ENCODE assay signal across 1 cellular context in the genomic region with DNA sequence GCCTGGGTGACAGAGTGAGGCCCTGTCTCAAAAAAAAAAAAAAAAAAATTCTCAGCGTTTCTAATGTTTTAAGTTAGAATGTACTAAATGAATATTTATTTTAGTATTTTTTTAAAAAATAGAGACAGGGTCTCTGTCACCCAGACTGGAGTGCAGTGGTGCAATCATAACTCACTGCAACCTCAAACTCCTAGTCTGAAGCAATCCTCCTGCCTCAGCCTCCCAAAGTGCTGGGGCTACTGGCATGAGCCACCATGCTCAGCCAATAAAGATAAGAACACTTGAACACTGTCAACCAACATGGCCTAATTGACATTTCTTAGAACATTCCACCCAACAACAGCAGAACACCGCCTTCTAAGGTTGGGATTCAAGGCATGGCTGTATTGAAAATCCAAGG.
TF ChIP-seq lines count a peak whose summit lies in the region.

No MANE protein-coding gene starts in this region.

TF ChIP-seq in K562, 482 proteins besides CTCF, POLR2A, EP300 and RAD21 (continued from another document):
- TF ChIP-seq, protein P1, sequence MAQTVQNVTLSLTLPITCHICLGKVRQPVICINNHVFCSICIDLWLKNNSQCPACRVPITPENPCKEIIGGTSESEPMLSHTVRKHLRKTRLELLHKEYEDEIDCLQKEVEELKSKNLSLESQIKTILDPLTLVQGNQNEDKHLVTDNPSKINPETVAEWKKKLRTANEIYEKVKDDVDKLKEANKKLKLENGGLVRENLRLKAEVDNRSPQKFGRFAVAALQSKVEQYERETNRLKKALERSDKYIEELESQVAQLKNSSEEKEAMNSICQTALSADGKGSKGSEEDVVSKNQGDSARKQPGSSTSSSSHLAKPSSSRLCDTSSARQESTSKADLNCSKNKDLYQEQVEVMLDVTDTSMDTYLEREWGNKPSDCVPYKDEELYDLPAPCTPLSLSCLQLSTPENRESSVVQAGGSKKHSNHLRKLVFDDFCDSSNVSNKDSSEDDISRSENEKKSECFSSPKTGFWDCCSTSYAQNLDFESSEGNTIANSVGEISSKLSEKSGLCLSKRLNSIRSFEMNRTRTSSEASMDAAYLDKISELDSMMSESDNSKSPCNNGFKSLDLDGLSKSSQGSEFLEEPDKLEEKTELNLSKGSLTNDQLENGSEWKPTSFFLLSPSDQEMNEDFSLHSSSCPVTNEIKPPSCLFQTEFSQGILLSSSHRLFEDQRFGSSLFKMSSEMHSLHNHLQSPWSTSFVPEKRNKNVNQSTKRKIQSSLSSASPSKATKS (CRISPR knock-in tag; IDR thresholded peaks at IDR 0.05) = no peak
- no peak for TF ChIP-seq HDGF (IDR thresholded peaks at IDR 0.05)
- TF ChIP-seq, protein P2, sequence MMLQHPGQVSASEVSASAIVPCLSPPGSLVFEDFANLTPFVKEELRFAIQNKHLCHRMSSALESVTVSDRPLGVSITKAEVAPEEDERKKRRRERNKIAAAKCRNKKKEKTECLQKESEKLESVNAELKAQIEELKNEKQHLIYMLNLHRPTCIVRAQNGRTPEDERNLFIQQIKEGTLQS (IDR thresholded peaks at IDR 0.05) = 0 out of 2 replicates have a peak, but pooled peaks have one; percentile 15
- TF ChIP-seq, protein P2 (CRISPR knock-in tag; conservative IDR thresholded peaks at IDR 0.05) = no peak
- no peak for TF ChIP-seq GTF2A2 (tag; IDR thresholded peaks at IDR 0.05)
- no peak for TF ChIP-seq TAF9B (IDR thresholded peaks at IDR 0.05; ENCODE audit: partially characterized antibody)
TF ChIP-seq in K562: peak in this region for 1.
